8 cellular contexts compared by ENCODE assay signal in genomic region chr6:167141667-167142432, GRCh38. TPM values are rescaled to one million over a fixed set of nuclear protein-coding genes. Genes with fewer than 3 reads are reported as not detected.
DNase-seq lines count a peak whose midpoint lies in the region; ATAC-seq and TF ChIP-seq lines count a peak whose summit lies in the region.

No MANE protein-coding gene starts in this region.

- peak; percentile 72 for ATAC-seq in HG02642 (IDR thresholded peaks at IDR 0.05; ENCODE audit: poor library complexity, unreplicated experiment)

- H3K27ac ChIP-seq in parathyroid adenoma = no peak overlapping the region

- H2AFZ ChIP-seq in parathyroid adenoma = peak overlapping the region; percentile 29

- TF ChIP-seq CTCF in fibroblast of the aortic adventitia (IDR thresholded peaks at IDR 0.05; ENCODE audit: insufficient read depth, low read length) (peak; percentile 56), parathyroid adenoma (IDR thresholded peaks at IDR 0.05) (peak; percentile 65)

- H3K4me2 ChIP-seq in parathyroid adenoma (ENCODE audit: low read length) = no peak overlapping the region

- no peak overlapping the region for H3K4me3 ChIP-seq in fibroblast of the aortic adventitia (ENCODE audit: low read depth, low read length)
- no peak overlapping the region for H3K4me3 ChIP-seq in parathyroid adenoma (ENCODE audit: low read depth, low read length)

- no peaks in the 10 kb centered on the region for H3K4me1 ChIP-seq in parathyroid adenoma

- H3K9ac ChIP-seq in parathyroid adenoma = no peak overlapping the region

- no peaks in the 10 kb centered on the region for H3K27me3 ChIP-seq in parathyroid adenoma (ENCODE audit: control insufficient read depth, insufficient read depth, low read length)

- no peaks in the 10 kb centered on the region for H3K36me3 ChIP-seq in parathyroid adenoma (ENCODE audit: control insufficient read depth, insufficient read depth, low read length)

- DNase-seq in NCI-H510A treated with DMSO at 0.1 percent for 48 hours (lab: John Stamatoyannopoulos, UW) (peak; percentile 3), NCI-H510A (lab: John Stamatoyannopoulos, UW) (no peak), NCI-H2171 treated with DMSO at 0.1 percent for 48 hours (lab: John Stamatoyannopoulos, UW) (peak; percentile 75), fibroblast of the aortic adventitia (ENCODE audit: low read depth) (peak; percentile 5), T1000 (lab: John Stamatoyannopoulos, UW) (no peak)
- peak; percentile 77 for DNase-seq in activated CD8-positive, alpha-beta memory T cell treated with anti-CD3 and anti-CD28 coated beads for 24 hours

- H3K79me2 ChIP-seq in parathyroid adenoma = no peaks in the 10 kb centered on the region

- H3K9me3 ChIP-seq in parathyroid adenoma (ENCODE audit: control insufficient read depth, low read length) = no peaks in the 10 kb centered on the region

RNA-seq across cellular contexts. Expression of gene GPR31, which starts 15.9 kb away (rescaled TPM):
- not detected in 2 replicates for total RNA-seq in fibroblast of the aortic adventitia (ENCODE audit: low replicate concordance)

RNA-seq across cellular contexts. Expression of gene CCR6, which starts 19.0 kb away (rescaled TPM):
- not detected in 2 replicates for total RNA-seq in fibroblast of the aortic adventitia (ENCODE audit: low replicate concordance)

Comparison
In these comparisons a context has a peak if more than half of its experiments do, and no peak if none do; other contexts are left out.
1. DNase-seq: peak in NCI-H510A treated with DMSO at 0.1 percent for 48 hours (single experiment), NCI-H2171 treated with DMSO at 0.1 percent for 48 hours (single experiment), activated CD8-positive, alpha-beta memory T cell treated with anti-CD3 and anti-CD28 coated beads for 24 hours (single experiment) and fibroblast of the aortic adventitia (single experiment); none in NCI-H510A (single experiment) and T1000 (single experiment).